ENCODE assay signal across 2 cellular contexts in the genomic region with DNA sequence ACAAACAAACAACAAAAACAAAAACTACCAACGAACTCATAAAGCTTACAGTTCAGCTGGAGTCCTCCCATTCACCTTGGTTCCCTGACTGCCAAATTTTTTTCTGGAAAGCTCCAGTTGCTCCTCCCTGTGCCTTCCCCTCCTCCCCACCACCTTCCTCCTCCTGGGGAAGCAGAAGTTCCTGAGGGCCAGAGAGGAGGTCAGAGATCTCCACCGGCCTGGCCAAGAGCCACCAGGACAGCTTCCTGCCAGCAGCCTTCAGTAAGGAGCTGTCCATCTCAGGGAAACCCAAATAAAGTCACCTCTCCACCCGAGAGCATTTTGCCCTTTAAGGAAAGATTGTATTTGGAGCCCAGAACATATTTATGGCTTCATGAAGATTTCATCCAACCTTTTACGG.
TF ChIP-seq lines count a peak whose summit lies in the region.

No MANE protein-coding gene starts in this region.

TF ChIP-seq in IMR-90, 13 proteins besides CTCF, POLR2A, EP300 and RAD21:
- TF ChIP-seq FOS (IDR thresholded peaks at IDR 0.05; ENCODE audit: low read depth, low read length) (no peak), RFX5 (IDR thresholded peaks at IDR 0.05; ENCODE audit: low read depth, low read length) (no peak), CHD1 (IDR thresholded peaks at IDR 0.05; ENCODE audit: low read depth, low read length) (no peak), MAZ (IDR thresholded peaks at IDR 0.05; ENCODE audit: borderline replicate concordance, low read depth, low read length) (no peak), RCOR1 (IDR thresholded peaks at IDR 0.05; ENCODE audit: insufficient replicate concordance, low read length) (no peak), MAFK (IDR thresholded peaks at IDR 0.05; ENCODE audit: low read depth, low read length) (no peak), BHLHE40 (IDR thresholded peaks at IDR 0.05; ENCODE audit: low read depth, low read length) (no peak), SMC3 (IDR thresholded peaks at IDR 0.05; ENCODE audit: low read depth, low read length) (no peak), NFE2L2 (IDR thresholded peaks at IDR 0.05; ENCODE audit: low read depth, low read length) (no peak), MXI1 (IDR thresholded peaks at IDR 0.05; ENCODE audit: borderline replicate concordance, low read depth, low read length) (no peak), CEBPB (IDR thresholded peaks at IDR 0.05; ENCODE audit: low read depth, low read length) (no peak)
- TF ChIP-seq, protein P1, sequence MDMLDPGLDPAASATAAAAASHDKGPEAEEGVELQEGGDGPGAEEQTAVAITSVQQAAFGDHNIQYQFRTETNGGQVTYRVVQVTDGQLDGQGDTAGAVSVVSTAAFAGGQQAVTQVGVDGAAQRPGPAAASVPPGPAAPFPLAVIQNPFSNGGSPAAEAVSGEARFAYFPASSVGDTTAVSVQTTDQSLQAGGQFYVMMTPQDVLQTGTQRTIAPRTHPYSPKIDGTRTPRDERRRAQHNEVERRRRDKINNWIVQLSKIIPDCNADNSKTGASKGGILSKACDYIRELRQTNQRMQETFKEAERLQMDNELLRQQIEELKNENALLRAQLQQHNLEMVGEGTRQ (IDR thresholded peaks at IDR 0.05; ENCODE audit: low read depth, low read length): no peak
- TF ChIP-seq, protein P2, sequence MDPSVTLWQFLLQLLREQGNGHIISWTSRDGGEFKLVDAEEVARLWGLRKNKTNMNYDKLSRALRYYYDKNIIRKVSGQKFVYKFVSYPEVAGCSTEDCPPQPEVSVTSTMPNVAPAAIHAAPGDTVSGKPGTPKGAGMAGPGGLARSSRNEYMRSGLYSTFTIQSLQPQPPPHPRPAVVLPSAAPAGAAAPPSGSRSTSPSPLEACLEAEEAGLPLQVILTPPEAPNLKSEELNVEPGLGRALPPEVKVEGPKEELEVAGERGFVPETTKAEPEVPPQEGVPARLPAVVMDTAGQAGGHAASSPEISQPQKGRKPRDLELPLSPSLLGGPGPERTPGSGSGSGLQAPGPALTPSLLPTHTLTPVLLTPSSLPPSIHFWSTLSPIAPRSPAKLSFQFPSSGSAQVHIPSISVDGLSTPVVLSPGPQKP (IDR thresholded peaks at IDR 0.05; ENCODE audit: borderline replicate concordance, low read depth, low read length): no peak
TF ChIP-seq in IMR-90: peak in this region for 0.

TF ChIP-seq in K562, 482 proteins besides CTCF, POLR2A, EP300 and RAD21:
- TF ChIP-seq ZNF263 (CRISPR knock-in tag; IDR thresholded peaks at IDR 0.05; ENCODE audit: borderline replicate concordance): peak; percentile 59; the same call in 1 of the 2 replicates
- TF ChIP-seq ZNF79 (CRISPR knock-in tag; IDR thresholded peaks at IDR 0.05; ENCODE audit: low read depth): no peak
